In the genomic region with DNA sequence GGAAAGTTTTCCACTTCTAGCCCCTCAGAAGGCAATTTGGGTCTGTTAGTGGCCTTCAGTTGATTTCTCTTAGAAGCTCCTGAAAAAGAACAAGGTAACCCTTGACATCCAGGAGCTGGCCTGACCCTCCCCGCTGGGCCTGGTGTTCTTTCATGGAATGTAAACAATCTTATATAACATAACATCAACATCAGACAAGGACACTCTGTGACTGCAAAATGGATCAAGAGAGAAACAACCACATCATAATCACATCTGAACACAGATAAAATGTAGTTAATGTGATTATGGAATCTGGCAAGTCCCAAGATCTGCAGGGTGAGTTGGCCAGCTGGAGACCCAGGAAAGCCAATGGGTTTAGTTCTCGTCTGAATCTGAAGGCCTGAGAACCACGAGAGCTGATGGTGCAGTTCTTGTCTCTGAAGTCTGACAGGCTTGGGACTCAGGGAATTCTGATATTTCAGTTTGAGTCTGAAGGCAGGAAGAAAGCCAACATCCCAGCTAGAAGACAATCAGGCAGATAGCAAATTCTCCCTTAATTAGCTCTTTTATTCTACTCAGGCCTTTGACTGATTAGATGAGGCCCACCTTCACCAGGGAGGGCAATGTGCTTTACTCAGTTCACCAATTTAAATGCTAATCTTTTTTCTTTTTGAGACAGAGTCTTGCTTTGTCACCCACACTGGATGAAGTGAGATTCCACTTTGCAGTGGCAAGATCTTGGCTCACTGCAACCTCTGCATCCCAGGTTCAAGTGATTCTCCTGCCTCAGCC, we compare ENCODE assay signal across 24 cellular contexts.
"Had no signal": no experiment of that assay in that cellular context is flagged by ENCODE, and none has a peak within 500 bp of the region (broad histone marks: within the 10 kb centered on the region; RNA-seq: fewer than 3 reads in every experiment).

No MANE protein-coding gene starts in this region.

- DNase-seq: activated CD4-positive, alpha-beta T cell treated with anti-CD3 and anti-CD28 coated beads for 36 hours; activated CD4-positive, alpha-beta T cell treated with anti-CD3 and anti-CD28 coated beads, Interleukin-2, amount 50 U/mL, for 4 hours; activated CD4-positive, CD25-positive, alpha-beta regulatory T cell; activated naive CD4-positive, alpha-beta T cell treated with Interleukin-2 at 50 U/mL for 16 hours; activated T-cell treated with anti-CD3 and anti-CD28 coated beads for 4 hours; activated T-cell treated with anti-CD3 and anti-CD28 coated beads, Interleukin-2, amount 50 U/mL, for 72 hours; adrenal gland; cerebellar nuclear complex; dorsolateral prefrontal cortex; effector memory CD4-positive, alpha-beta T cell; gastrocnemius medialis; glutamatergic neuron; left cardiac atrium; naive thymus-derived CD8-positive, alpha-beta T cell; occipital lobe; stimulated activated CD4-positive, alpha-beta T cell treated with anti-CD3 and anti-CD28 coated beads, Interleukin-4, amount 100 ng/mL, for 1 hour; stimulated activated naive CD8-positive, alpha-beta T cell treated with anti-CD3 and anti-CD28 coated beads, Interleukin-15, Interleukin-2, amounts not matched to agents 100 U/mL and 50 U/mL, for 24 hours; testis; uterus had no signal

- H3K27me3 ChIP-seq: adrenal gland, ascending aorta, cardiac muscle cell, dorsolateral prefrontal cortex, gastrocnemius medialis, testis, uterus had no signal

- H3K4me1 ChIP-seq: adrenal gland, ascending aorta, gastrocnemius medialis, parathyroid adenoma, testis, uterus had no signal

- H3K36me3 ChIP-seq: adrenal gland, ascending aorta, cardiac muscle cell, gastrocnemius medialis, uterus had no signal

- ATAC-seq: gastrocnemius medialis; naive thymus-derived CD8-positive, alpha-beta T cell; stimulated activated naive CD8-positive, alpha-beta T cell treated with anti-CD3 and anti-CD28 coated beads, Interleukin-15, Interleukin-2, amounts not matched to agents 100 U/mL and 50 U/mL, for 24 hours had no signal

- H3K27ac ChIP-seq: adrenal gland, ascending aorta, cardiac muscle cell, coronary artery, dorsolateral prefrontal cortex, gastrocnemius medialis, parathyroid adenoma, testis, uterus had no signal

- H3K79me2 ChIP-seq: parathyroid adenoma had no signal

- H3K4me3 ChIP-seq: adrenal gland, ascending aorta, cardiac muscle cell, coronary artery, dorsolateral prefrontal cortex, gastrocnemius medialis, testis, uterus had no signal

- FAIRE-seq: keratinocyte had no signal

- H3K9ac ChIP-seq: parathyroid adenoma had no signal

- H3K9me3 ChIP-seq: adrenal gland, ascending aorta, gastrocnemius medialis, testis, uterus had no signal

- H2AFZ ChIP-seq: parathyroid adenoma had no signal
